ENCODE assay signal across 9 cellular contexts in the genomic region with DNA sequence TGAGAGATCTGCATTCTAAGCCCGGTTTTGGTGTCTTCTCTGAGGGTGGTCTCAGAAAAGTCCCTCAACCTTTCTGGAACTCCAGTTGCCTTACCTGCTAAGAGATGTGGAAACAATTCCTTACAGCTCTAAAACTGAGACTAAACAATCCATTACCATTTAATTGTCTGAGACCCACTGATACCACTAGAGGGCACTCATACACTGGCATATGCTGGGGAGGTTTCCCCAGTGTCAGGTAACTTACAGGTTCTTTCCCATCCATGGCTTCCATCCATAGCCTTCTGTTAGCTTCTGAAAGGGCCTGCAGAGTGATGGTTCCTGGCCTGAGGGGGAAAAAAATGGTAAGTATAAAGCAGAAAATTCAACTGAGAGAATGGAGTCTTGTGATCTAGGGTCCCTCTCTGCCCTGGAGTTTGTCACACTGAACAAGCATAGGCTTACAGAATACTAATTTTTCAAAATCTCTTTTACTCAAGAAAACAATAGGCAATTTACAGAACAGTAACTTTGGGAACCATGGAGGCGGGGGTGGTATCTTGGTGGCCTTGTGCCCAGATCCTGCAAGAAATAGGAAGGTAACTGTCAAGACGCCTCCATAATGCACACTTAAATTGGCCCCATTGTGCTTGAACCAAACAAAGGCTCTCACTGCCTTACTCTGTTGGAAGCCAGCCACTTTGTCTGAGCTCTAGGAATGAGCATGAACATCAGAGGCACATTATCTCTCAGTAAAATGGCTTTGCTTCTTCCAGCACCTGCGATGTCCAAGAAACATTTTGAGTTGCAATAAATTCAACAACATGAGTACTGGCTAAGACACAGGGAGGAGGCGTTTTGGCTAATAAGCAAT.
DNase-seq lines count a peak whose midpoint lies in the region; ATAC-seq and TF ChIP-seq lines count a peak whose summit lies in the region.
"Had no signal": no experiment of that assay in that cellular context is flagged by ENCODE, and none has a peak within 500 bp of the region (broad histone marks: within the 10 kb centered on the region; RNA-seq: fewer than 3 reads in every experiment).

No MANE protein-coding gene starts in this region.

- TF ChIP-seq CTCF in lung (IDR thresholded peaks at IDR 0.05; ENCODE audit: control extremely low read depth, extremely low read depth) (peak; percentile 79), uterus (IDR thresholded peaks at IDR 0.05) (peak; percentile 64 to 68 (median 65))

- H3K4me1 ChIP-seq in lung (ENCODE audit: control insufficient read depth in 2 of 2, insufficient read depth in 2 of 2, low read length in 2 of 2) (no peaks in the 10 kb centered on the region), uterus (no peaks in the 10 kb centered on the region)

- WGBS in lung, 2 donors = 55 to 69% methylated on average over 5 of the region's 5 CpGs

- no peak overlapping the region for H3K4me3 ChIP-seq in lung
- no peak overlapping the region for H3K4me3 ChIP-seq in uterus

- H3K27me3 ChIP-seq in lung (ENCODE audit: control insufficient read depth, insufficient read depth) (no peaks in the 10 kb centered on the region), uterus (no peaks in the 10 kb centered on the region)

- H3K9me3 ChIP-seq in lung (ENCODE audit: control insufficient read depth in 2 of 2, insufficient read depth in 1 of 2, low read length in 1 of 2) = no peaks in the 10 kb centered on the region
- no peaks in the 10 kb centered on the region for H3K9me3 ChIP-seq in uterus

- H3K27ac ChIP-seq in lung (ENCODE audit: low read depth in 1 of 2, low read length in 1 of 2) (no peak overlapping the region), uterus (no peak overlapping the region)

- intact Hi-C loops in uterus (cut with DNase I; ENCODE audit: low total_unique reads) = loop anchor here (10.0 kb wide), 1 partner anchor 518 kb away; no protein-coding TSS in a partner anchor

- H3K36me3 ChIP-seq in lung (ENCODE audit: control insufficient read depth in 2 of 2, insufficient read depth in 2 of 2, low read length in 2 of 2) = peaks cover 0 to 3% of the 10 kb centered on the region in 2 donors
- H3K36me3 ChIP-seq in uterus = no peaks in the 10 kb centered on the region

- peak; percentile 61 for ATAC-seq in GM19324 (IDR thresholded peaks at IDR 0.05; ENCODE audit: low FRiP score, unreplicated experiment)
- ATAC-seq in lung (ENCODE audit: insufficient read depth, low FRiP score) = no peak

- DNase-seq in NCI-H446 (lab: John Stamatoyannopoulos, UW) (peak; percentile 1 to 43), NCI-H446 treated with DMSO at 0.1 percent for 48 hours (lab: John Stamatoyannopoulos, UW) (no peak), HT-29 (ENCODE audit: low spot score) (peak; percentile 82), RKO (ENCODE audit: low spot score) (peak; percentile 55), dedifferentiated amniotic fluid mesenchymal stem cell (ENCODE audit: extremely low spot score) (peak; percentile 33), lung (ENCODE audit: low spot score) (no peak), uterus (peak; percentile 13 to 26)
- DNase-seq: activated naive CD8-positive, alpha-beta T cell treated with anti-CD3 and anti-CD28 coated beads, Interleukin-2, amount 10 ng/mL, durations not matched to agents 7 days and 5 days had no signal

- no peak for TF ChIP-seq POLR2A in uterus (IDR thresholded peaks at IDR 0.05)

Comparison
In these comparisons a context has a peak if more than half of its experiments do, and no peak if none do; other contexts are left out.
1. DNase-seq: peak in NCI-H446 (2 of 2), HT-29 (single experiment), RKO (single experiment), dedifferentiated amniotic fluid mesenchymal stem cell (single experiment) and uterus (2 of 2); none in NCI-H446 treated with DMSO at 0.1 percent for 48 hours (single experiment) and lung (single experiment).